ENCODE assay signal across 22 cellular contexts in the genomic region with DNA sequence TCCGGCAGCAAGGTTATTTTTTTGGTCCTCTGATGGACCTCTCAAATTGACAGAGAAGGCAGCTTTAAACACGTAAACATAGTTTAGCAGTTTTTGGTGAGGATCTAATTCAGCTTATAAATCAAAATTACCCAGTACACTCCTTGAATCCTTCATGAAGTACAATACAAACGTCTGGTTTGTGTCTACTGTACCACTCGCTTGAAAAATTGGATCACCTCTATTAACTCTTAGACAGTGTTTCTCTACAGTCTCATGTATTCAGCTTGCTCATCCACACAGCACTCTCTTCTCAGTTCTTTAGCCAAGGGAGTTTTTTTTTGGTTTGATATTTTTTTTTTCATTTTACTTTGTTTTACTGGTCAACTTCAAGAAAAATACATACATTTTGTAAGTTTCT.
"Had no signal": no experiment of that assay in that cellular context is flagged by ENCODE, and none has a peak within 500 bp of the region (broad histone marks: within the 10 kb centered on the region; RNA-seq: fewer than 3 reads in every experiment).

No MANE protein-coding gene starts in this region.

- H3K9me3 ChIP-seq: colonic mucosa, gastroesophageal sphincter, pancreas, psoas muscle, right atrium auricular region, spleen, thoracic aorta had no signal

- H3K4me3 ChIP-seq: colonic mucosa, gastroesophageal sphincter, lung, pancreas, psoas muscle, right atrium auricular region, spleen, thoracic aorta had no signal

- H3K4me1 ChIP-seq: colonic mucosa, pancreas had no signal

- H3K36me3 ChIP-seq: colonic mucosa, gastroesophageal sphincter, pancreas, right atrium auricular region, spleen, thoracic aorta had no signal

- H3K9me3 Mint-ChIP-seq: activated naive CD4-positive, alpha-beta T cell treated with anti-CD3 and anti-CD28 coated beads, Interleukin-2, amount 50 U/mL, for 24 hours; activated T-helper 2 cell treated with anti-CD3 and anti-CD28 coated beads, Interferon-gamma antibody, Interleukin-2, Interleukin-4, amounts not matched to agents 10 μg/mL and 5 μg/mL and 100 μg/mL, durations not matched to agents 14 hours and 24 hours and 36 hours had no signal

- H3K27me3 ChIP-seq: colonic mucosa, gastroesophageal sphincter, pancreas, right atrium auricular region, spleen had no signal

- H3K27ac Mint-ChIP-seq: activated CD4-positive, alpha-beta T cell treated with anti-CD3 and anti-CD28 coated beads for 36 hours; activated CD8-positive, alpha-beta memory T cell treated with anti-CD3 and anti-CD28 coated beads, Interleukin-2, amount 10 ng/mL, durations not matched to agents 7 days and 5 days; activated CD8-positive, alpha-beta T cell treated with anti-CD3 and anti-CD28 coated beads, Interleukin-2, amount 10 ng/mL, durations not matched to agents 7 days and 5 days; activated naive CD4-positive, alpha-beta T cell treated with anti-CD3 and anti-CD28 coated beads, Interleukin-2, amount 50 U/mL, for 24 hours; activated T-helper 2 cell treated with anti-CD3 and anti-CD28 coated beads, Interferon-gamma antibody, Interleukin-2, Interleukin-4, amounts not matched to agents 10 μg/mL and 5 μg/mL and 100 μg/mL, durations not matched to agents 14 hours and 24 hours and 36 hours; naive B cell had no signal

- DNase-seq: activated CD4-positive, alpha-beta T cell treated with anti-CD3 and anti-CD28 coated beads for 36 hours; activated CD4-positive, CD25-positive, alpha-beta regulatory T cell; activated CD8-positive, alpha-beta memory T cell treated with anti-CD3 and anti-CD28 coated beads, Interleukin-2, amount 10 ng/mL, durations not matched to agents 7 days and 5 days; activated CD8-positive, alpha-beta T cell treated with anti-CD3 and anti-CD28 coated beads, Interleukin-2, amount 10 ng/mL, durations not matched to agents 7 days and 5 days; activated T-cell treated with anti-CD3 and anti-CD28 coated beads, Interleukin-2, amount 50 U/mL, for 48 hours; cerebellar nuclear complex; colonic mucosa; effector CD8-positive, alpha-beta T cell; erythroblast; head of caudate nucleus; kidney glomerular epithelial cell; naive B cell; pancreas; psoas muscle; spleen; stimulated activated naive CD8-positive, alpha-beta T cell treated with anti-CD3 and anti-CD28 coated beads, Interleukin-15, Interleukin-2, amounts not matched to agents 100 U/mL and 50 U/mL, for 24 hours had no signal

- H3K4me3 Mint-ChIP-seq: activated CD4-positive, alpha-beta T cell treated with anti-CD3 and anti-CD28 coated beads for 36 hours; activated CD8-positive, alpha-beta memory T cell treated with anti-CD3 and anti-CD28 coated beads, Interleukin-2, amount 10 ng/mL, durations not matched to agents 7 days and 5 days; activated CD8-positive, alpha-beta T cell treated with anti-CD3 and anti-CD28 coated beads, Interleukin-2, amount 10 ng/mL, durations not matched to agents 7 days and 5 days; activated naive CD4-positive, alpha-beta T cell treated with anti-CD3 and anti-CD28 coated beads, Interleukin-2, amount 50 U/mL, for 24 hours; naive B cell had no signal

- H3K36me3 Mint-ChIP-seq: activated CD8-positive, alpha-beta memory T cell treated with anti-CD3 and anti-CD28 coated beads, Interleukin-2, amount 10 ng/mL, durations not matched to agents 7 days and 5 days; activated naive CD4-positive, alpha-beta T cell treated with anti-CD3 and anti-CD28 coated beads, Interleukin-2, amount 50 U/mL, for 24 hours had no signal

- H3K27me3 Mint-ChIP-seq: activated CD8-positive, alpha-beta memory T cell treated with anti-CD3 and anti-CD28 coated beads, Interleukin-2, amount 10 ng/mL, durations not matched to agents 7 days and 5 days had no signal

- H3K4me1 Mint-ChIP-seq: activated CD4-positive, alpha-beta T cell treated with anti-CD3 and anti-CD28 coated beads for 36 hours; activated CD8-positive, alpha-beta memory T cell treated with anti-CD3 and anti-CD28 coated beads, Interleukin-2, amount 10 ng/mL, durations not matched to agents 7 days and 5 days; activated naive CD4-positive, alpha-beta T cell treated with anti-CD3 and anti-CD28 coated beads, Interleukin-2, amount 50 U/mL, for 24 hours; naive B cell had no signal

- H3K27ac ChIP-seq: colonic mucosa, pancreas, psoas muscle, spleen had no signal
